In genomic region chr9:35277649-35278359, GRCh38 we compare ENCODE assay signal across 12 cellular contexts.
DNase-seq lines count a peak whose midpoint lies in the region; ATAC-seq and TF ChIP-seq lines count a peak whose summit lies in the region.
"Had no signal": no experiment of that assay in that cellular context is flagged by ENCODE, and none has a peak within 500 bp of the region (broad histone marks: within the 10 kb centered on the region; RNA-seq: fewer than 3 reads in every experiment).

No MANE protein-coding gene starts in this region.

- H3K27me3 Mint-ChIP-seq in endothelial cell (ENCODE audit: unreplicated experiment), result no peaks in the 10 kb centered on the region

- no peak for TF ChIP-seq CTCF in endothelial cell (IDR thresholded peaks at IDR 0.05; ENCODE audit: unreplicated experiment)

- intact Hi-C loops in sciatic nerve (cut with DNase I), result loop anchor here (10.0 kb wide), 1 partner anchor 133 kb away; no protein-coding TSS in a partner anchor

- H3K36me3 Mint-ChIP-seq in endothelial cell (ENCODE audit: low read depth, unreplicated experiment), result no peaks in the 10 kb centered on the region

- no peak overlapping the region for H3K4me3 Mint-ChIP-seq in endothelial cell (ENCODE audit: unreplicated experiment)

- H3K9me3 Mint-ChIP-seq in endothelial cell (ENCODE audit: unreplicated experiment), result no peaks in the 10 kb centered on the region

- H3K4me1 Mint-ChIP-seq in endothelial cell (ENCODE audit: unreplicated experiment), result no peaks in the 10 kb centered on the region

- DNase-seq in ELR (ENCODE audit: low read depth), result peak; percentile 47
- DNase-seq in amniotic epithelial cell (ENCODE audit: low read depth), result peak; percentile 80
- DNase-seq in globus pallidus (ENCODE audit: low spot score), result peak; percentile 71
- no peak for DNase-seq in sciatic nerve (ENCODE audit: low spot score)
- no peak for DNase-seq in endothelial cell (ENCODE audit: low spot score)
- DNase-seq in HPDE6-E6E7 (ENCODE audit: extremely low spot score), result no peak
- DNase-seq in activated CD4-positive, CD25-positive, alpha-beta regulatory T cell treated with anti-CD3 and anti-CD28 coated beads, Interleukin-2, amount 50 U/mL, for 72 hours, result no peak
- no peak for DNase-seq in NCI-H1417 treated with DMSO at 0.1 percent for 48 hours (lab: John Stamatoyannopoulos, UW)
- DNase-seq: DMS 273 treated with DMSO at 0.1 percent for 48 hours, NCI-H187 treated with DMSO at 0.1 percent for 48 hours, pancreas, SIG-M5 had no signal

- peak; percentile 96 for ATAC-seq in sciatic nerve

- H3K27ac Mint-ChIP-seq in endothelial cell (ENCODE audit: unreplicated experiment), result no peak overlapping the region

Comparison
In these comparisons a context has a peak if more than half of its experiments do, and no peak if none do; other contexts are left out.
1. DNase-seq: peak in ELR (single experiment), amniotic epithelial cell (single experiment) and globus pallidus (single experiment); none in sciatic nerve (single experiment), endothelial cell (single experiment), HPDE6-E6E7 (single experiment), activated CD4-positive, CD25-positive, alpha-beta regulatory T cell treated with anti-CD3 and anti-CD28 coated beads, Interleukin-2, amount 50 U/mL, for 72 hours (single experiment) and NCI-H1417 treated with DMSO at 0.1 percent for 48 hours (single experiment).